In genomic region chr11:65355776-65356393, GRCh38 we compare ENCODE assay signal across 8 cellular contexts. TPM values are rescaled to one million over a fixed set of nuclear protein-coding genes. Genes with fewer than 3 reads are reported as not detected.
A peak's percentile ranks its signal among the peaks of the same experiment; 100 is the strongest.
DNase-seq lines count a peak whose midpoint lies in the region; ATAC-seq, FAIRE-seq and TF ChIP-seq lines count a peak whose summit lies in the region.

No MANE protein-coding gene starts in this region.

- H3K4me2 ChIP-seq in endothelial cell of umbilical vein (ENCODE audit: insufficient read depth, low read length) = peak overlapping the region; percentile 20

- POLR2A ChIA-PET in BJ (lab: Charles Lee) = no interaction called here
- POLR2A ChIA-PET in endothelial cell of umbilical vein (lab: Charles Lee) = interaction anchor here (0.8 kb wide), 1 partner anchor 161 kb away, joined by 6 read pairs; no protein-coding TSS in a partner anchor

- H3K4me3 ChIP-seq in BJ (ENCODE audit: low read depth, low read length) (peak overlapping the region; percentile 46), endothelial cell of umbilical vein (replicated peaks in 1 of 3; ENCODE audit: insufficient read depth in 1 of 3, low read depth in 1 of 3, low read length in 3 of 3) (no peak overlapping the region)

- H3K27me3 ChIP-seq in BJ (ENCODE audit: control insufficient read depth, insufficient read depth, low read length) = peaks cover 5% of the 10 kb centered on the region
- peaks cover 5 to 6% of the 10 kb centered on the region in 2 experiments for H3K27me3 ChIP-seq in endothelial cell of umbilical vein (ENCODE audit: control insufficient read depth in 2 of 2, insufficient read depth in 2 of 2, low read length in 2 of 2)

- TF ChIP-seq CTCF in BJ (IDR thresholded peaks at IDR 0.05; ENCODE audit: insufficient read depth, low read depth, low read length) (no peak), endothelial cell of umbilical vein (IDR thresholded peaks at IDR 0.05; ENCODE audit: extremely low read depth in 1 of 2, insufficient read depth in 1 of 2, low read depth in 1 of 2, low read length in 2 of 2) (no peak), nephron (IDR thresholded peaks at IDR 0.05; ENCODE audit: unreplicated experiment in 3 of 3) (no peak), GM13977 (IDR thresholded peaks at IDR 0.05; ENCODE audit: extremely low read depth, insufficient read depth, missing control alignments) (no peak)

- no peak overlapping the region for H3K9ac ChIP-seq in endothelial cell of umbilical vein (replicated peaks; ENCODE audit: extremely low read depth, insufficient read depth, low read length)

- H3K79me2 ChIP-seq in endothelial cell of umbilical vein (ENCODE audit: control insufficient read depth, insufficient read depth, low read length) = no peaks in the 10 kb centered on the region

- no peaks in the 10 kb centered on the region for H3K9me3 Mint-ChIP-seq in nephron

- H3K36me3 Mint-ChIP-seq in nephron (ENCODE audit: low read depth) = peaks cover 15% of the 10 kb centered on the region

- H3K27ac Mint-ChIP-seq in nephron = no peak overlapping the region

- intact Hi-C loops in endothelial cell of umbilical vein (cut with micrococcal nuclease) = no loop called here

- dilution Hi-C loops in endothelial cell of umbilical vein (cut with MboI; ENCODE audit: extremely low pct_ligation_motif_present, low sequenced_read_pairs) = no loop called here

- no peak overlapping the region for H3K27ac ChIP-seq in endothelial cell of umbilical vein (ENCODE audit: insufficient read depth, low read depth, low read length)

- DNase-seq in BJ (ENCODE audit: low read depth) (no peak), NCI-H748 (lab: John Stamatoyannopoulos, UW; ENCODE audit: unreplicated experiment) (peak; percentile 81), endothelial cell of umbilical vein (ENCODE audit: low read depth, low spot score) (peak; percentile 26), iPS-NIHi7 (ENCODE audit: extremely low spot score) (no peak), GM13977 (ENCODE audit: low spot score) (no peak)

- peaks cover 8% of the 10 kb centered on the region for H3K36me3 ChIP-seq in BJ (ENCODE audit: control insufficient read depth, insufficient read depth, low read length)
- peaks cover 9 to 12% of the 10 kb centered on the region in 2 experiments for H3K36me3 ChIP-seq in endothelial cell of umbilical vein (ENCODE audit: control insufficient read depth in 2 of 2, extremely low read depth in 1 of 2, insufficient read depth in 2 of 2, low read length in 2 of 2)

- ATAC-seq in SK-N-SH treated with all-trans-retinoic acid at 6 μM for 48 hours = no peak
- no peak for ATAC-seq in GM21447 (IDR thresholded peaks at IDR 0.05; ENCODE audit: unreplicated experiment)

- peaks cover 34% of the 10 kb centered on the region for H3K27me3 Mint-ChIP-seq in nephron (ENCODE audit: low read depth)

- no peaks in the 10 kb centered on the region for H3K9me1 ChIP-seq in endothelial cell of umbilical vein (replicated peaks; ENCODE audit: control insufficient read depth, extremely low read depth, insufficient read depth, low read length)

- in situ Hi-C loops in GM13977 (cut with MboI; ENCODE audit: low pct_unique_long_range_greater_than_20kb, low sequenced_read_pairs, unreplicated experiment) = no loop called here

- no peak for FAIRE-seq in endothelial cell of umbilical vein (lab: Jason Lieb, UNC)

- no TSS peak for BruUV-seq in endothelial cell of umbilical vein (replicated peaks; lab: Mats Ljungman, UMichigan)

- H3K4me3 Mint-ChIP-seq in nephron = peak overlapping the region; percentile 84 to 91 (median 87)

- peak overlapping the region; percentile 56 for H2AFZ ChIP-seq in endothelial cell of umbilical vein (ENCODE audit: low read depth, low read length)

- H3K4me1 Mint-ChIP-seq in nephron = peaks cover 18% of the 10 kb centered on the region

- CTCF ChIA-PET in BJ (lab: Yijun Ruan, JAX) (interaction anchor here (0.7 to 1.3 kb wide), 5 partner anchors 26 to 153 kb away, joined by 3 read pairs; no protein-coding TSS in a partner anchor), endothelial cell of umbilical vein (lab: Charles Lee) (interaction anchor here (1.1 to 5.0 kb wide), 6 partner anchors 11 to 154 kb away, joined by 3 to 31 read pairs (median 6); partner anchors contain the start of gene CDC42EP2)

- peaks cover 14% of the 10 kb centered on the region for H3K4me1 ChIP-seq in endothelial cell of umbilical vein (ENCODE audit: control insufficient read depth, extremely low read depth, insufficient read depth, low read length)

- no peak for TF ChIP-seq POLR2A in endothelial cell of umbilical vein (IDR thresholded peaks at IDR 0.05; ENCODE audit: low read depth, low read length)

- H4K20me1 ChIP-seq in endothelial cell of umbilical vein (replicated peaks; ENCODE audit: control insufficient read depth, extremely low read depth, insufficient read depth, low read length) = no peaks in the 10 kb centered on the region

- no peaks in the 10 kb centered on the region for H3K9me3 ChIP-seq in endothelial cell of umbilical vein (replicated peaks; ENCODE audit: control insufficient read depth, insufficient read depth, low read length)

TF ChIP-seq in endothelial cell of umbilical vein, 7 proteins besides CTCF, POLR2A, EP300 and RAD21 (continues in another document):
- TF ChIP-seq POLR2AphosphoS5 (IDR thresholded peaks at IDR 0.05; ENCODE audit: insufficient read depth, low read depth, low read length) (no peak), FOS (IDR thresholded peaks at IDR 0.05; ENCODE audit: borderline replicate concordance, insufficient read depth, low read length) (no peak)

RNA-seq across cellular contexts. Expression of gene TIGD3, which starts 1.3 kb away (rescaled TPM):
- polyA plus RNA-seq in BJ (2011; rRNA removed) (0.04 and 0.06 TPM in 2 replicates), endothelial cell of umbilical vein (0.18 TPM in 2 replicates)
- 0.14 TPM in 1 of 2 replicates, not detected in the other for polyA minus RNA-seq in BJ (2011; rRNA and poly(A)+ RNA removed)
- total RNA-seq in endothelial cell of umbilical vein = 0.27 TPM in 1 of 2 replicates, not detected in the other
- polyA plus RNA-seq in endothelial cell of umbilical vein (2011; cell fraction: cytosol; rRNA removed) = 0.13 TPM in 2 replicates
- polyA plus RNA-seq in endothelial cell of umbilical vein (2011; cell fraction: nucleus; rRNA removed) = 0.41 and 0.43 TPM in 2 replicates
- 0.16 and 0.19 TPM in 2 replicates for polyA plus RNA-seq in endothelial cell of umbilical vein (2012)
- 0.15 TPM in 1 of 2 replicates, not detected in the other for polyA minus RNA-seq in endothelial cell of umbilical vein
- 0.92 TPM for polyA minus RNA-seq in endothelial cell of umbilical vein (2011; cell fraction: cytosol; rRNA and poly(A)+ RNA removed)
- not detected in 2 replicates for polyA minus RNA-seq in endothelial cell of umbilical vein (2011; cell fraction: nucleus; rRNA and poly(A)+ RNA removed)

RNA-seq across cellular contexts. Expression of gene DPF2, which starts 22.2 kb away (rescaled TPM):
- 29.5 and 45.2 TPM in 2 replicates for polyA plus RNA-seq in BJ (2011; rRNA removed)
- polyA minus RNA-seq in BJ (2011; rRNA and poly(A)+ RNA removed) = 35.7 and 38.1 TPM in 2 replicates
- total RNA-seq in endothelial cell of umbilical vein = 48.9 and 58.7 TPM in 2 replicates
- 62.2 and 73.3 TPM in 2 replicates for polyA plus RNA-seq in endothelial cell of umbilical vein
- 45.6 and 53.3 TPM in 2 replicates for polyA plus RNA-seq in endothelial cell of umbilical vein (2011; cell fraction: cytosol; rRNA removed)
- 72.4 and 84.8 TPM in 2 replicates for polyA plus RNA-seq in endothelial cell of umbilical vein (2011; cell fraction: nucleus; rRNA removed)
- polyA plus RNA-seq in endothelial cell of umbilical vein (2012) = 44.0 and 45.5 TPM in 2 replicates
- 45.6 and 51.2 TPM in 2 replicates for polyA minus RNA-seq in endothelial cell of umbilical vein
- polyA minus RNA-seq in endothelial cell of umbilical vein (2011; cell fraction: cytosol; rRNA and poly(A)+ RNA removed) = 22.1 TPM
- 35.2 and 36.0 TPM in 2 replicates for polyA minus RNA-seq in endothelial cell of umbilical vein (2011; cell fraction: nucleus; rRNA and poly(A)+ RNA removed)

RNA-seq across cellular contexts. Expression of gene SLC25A45, which starts 26.6 kb away (rescaled TPM):
- polyA plus RNA-seq in BJ (2011; rRNA removed) = 1.1 and 2.1 TPM in 2 replicates
- polyA minus RNA-seq in BJ (2011; rRNA and poly(A)+ RNA removed) = 2.3 TPM in 2 replicates
- 3.1 and 4.8 TPM in 2 replicates for total RNA-seq in endothelial cell of umbilical vein
- polyA plus RNA-seq in endothelial cell of umbilical vein = 1.2 TPM in 2 replicates
- polyA plus RNA-seq in endothelial cell of umbilical vein (2011; cell fraction: cytosol; rRNA removed) = 0.52 and 0.66 TPM in 2 replicates
- 2.1 and 2.5 TPM in 2 replicates for polyA plus RNA-seq in endothelial cell of umbilical vein (2011; cell fraction: nucleus; rRNA removed)
- 1.5 and 1.6 TPM in 2 replicates for polyA plus RNA-seq in endothelial cell of umbilical vein (2012)
- 0.55 and 1.9 TPM in 2 replicates for polyA minus RNA-seq in endothelial cell of umbilical vein
- polyA minus RNA-seq in endothelial cell of umbilical vein (2011; cell fraction: cytosol; rRNA and poly(A)+ RNA removed) = 6.2 TPM
- polyA minus RNA-seq in endothelial cell of umbilical vein (2011; cell fraction: nucleus; rRNA and poly(A)+ RNA removed) = 1.7 and 2.0 TPM in 2 replicates

RNA-seq across cellular contexts. Expression of gene FRMD8, which starts 30.6 kb away (rescaled TPM):
- polyA plus RNA-seq in BJ (2011; rRNA removed) (15.0 and 21.6 TPM in 2 replicates), endothelial cell of umbilical vein (36.4 and 45.3 TPM in 2 replicates)
- 13.0 and 15.4 TPM in 2 replicates for polyA minus RNA-seq in BJ (2011; rRNA and poly(A)+ RNA removed)
- total RNA-seq in endothelial cell of umbilical vein = 53.9 and 57.7 TPM in 2 replicates
- 24.9 and 33.1 TPM in 2 replicates for polyA plus RNA-seq in endothelial cell of umbilical vein (2011; cell fraction: cytosol; rRNA removed)
- 38.1 and 42.6 TPM in 2 replicates for polyA plus RNA-seq in endothelial cell of umbilical vein (2011; cell fraction: nucleus; rRNA removed)
- polyA plus RNA-seq in endothelial cell of umbilical vein (2012) = 24.3 and 29.2 TPM in 2 replicates
- 34.9 and 44.0 TPM in 2 replicates for polyA minus RNA-seq in endothelial cell of umbilical vein
- 16.4 TPM for polyA minus RNA-seq in endothelial cell of umbilical vein (2011; cell fraction: cytosol; rRNA and poly(A)+ RNA removed)
- 22.2 and 24.7 TPM in 2 replicates for polyA minus RNA-seq in endothelial cell of umbilical vein (2011; cell fraction: nucleus; rRNA and poly(A)+ RNA removed)

RNA-seq across cellular contexts. Expression of gene CDC42EP2, which starts 41.2 kb away (rescaled TPM):
- polyA plus RNA-seq in BJ (2011; rRNA removed) (11.7 and 23.2 TPM in 2 replicates), endothelial cell of umbilical vein (26.4 and 33.3 TPM in 2 replicates)
- polyA minus RNA-seq in BJ (2011; rRNA and poly(A)+ RNA removed) = 32.1 and 35.5 TPM in 2 replicates
- total RNA-seq in endothelial cell of umbilical vein = 23.4 and 23.9 TPM in 2 replicates
- polyA plus RNA-seq in endothelial cell of umbilical vein (2011; cell fraction: cytosol; rRNA removed) = 12.0 and 17.4 TPM in 2 replicates
- polyA plus RNA-seq in endothelial cell of umbilical vein (2011; cell fraction: nucleus; rRNA removed) = 17.2 and 17.9 TPM in 2 replicates
- polyA plus RNA-seq in endothelial cell of umbilical vein (2012) = 33.6 and 38.1 TPM in 2 replicates
- polyA minus RNA-seq in endothelial cell of umbilical vein = 21.1 and 29.8 TPM in 2 replicates
- 12.0 TPM for polyA minus RNA-seq in endothelial cell of umbilical vein (2011; cell fraction: cytosol; rRNA and poly(A)+ RNA removed)
- polyA minus RNA-seq in endothelial cell of umbilical vein (2011; cell fraction: nucleus; rRNA and poly(A)+ RNA removed) = 35.3 and 46.4 TPM in 2 replicates

Comparison
In these comparisons a context has a peak if more than half of its experiments do, and no peak if none do; other contexts are left out.
1. DNase-seq: peak in NCI-H748 (single experiment) and endothelial cell of umbilical vein (single experiment); none in BJ (single experiment), iPS-NIHi7 (single experiment) and GM13977 (single experiment).